20 cellular contexts compared by ENCODE assay signal in the genomic region with DNA sequence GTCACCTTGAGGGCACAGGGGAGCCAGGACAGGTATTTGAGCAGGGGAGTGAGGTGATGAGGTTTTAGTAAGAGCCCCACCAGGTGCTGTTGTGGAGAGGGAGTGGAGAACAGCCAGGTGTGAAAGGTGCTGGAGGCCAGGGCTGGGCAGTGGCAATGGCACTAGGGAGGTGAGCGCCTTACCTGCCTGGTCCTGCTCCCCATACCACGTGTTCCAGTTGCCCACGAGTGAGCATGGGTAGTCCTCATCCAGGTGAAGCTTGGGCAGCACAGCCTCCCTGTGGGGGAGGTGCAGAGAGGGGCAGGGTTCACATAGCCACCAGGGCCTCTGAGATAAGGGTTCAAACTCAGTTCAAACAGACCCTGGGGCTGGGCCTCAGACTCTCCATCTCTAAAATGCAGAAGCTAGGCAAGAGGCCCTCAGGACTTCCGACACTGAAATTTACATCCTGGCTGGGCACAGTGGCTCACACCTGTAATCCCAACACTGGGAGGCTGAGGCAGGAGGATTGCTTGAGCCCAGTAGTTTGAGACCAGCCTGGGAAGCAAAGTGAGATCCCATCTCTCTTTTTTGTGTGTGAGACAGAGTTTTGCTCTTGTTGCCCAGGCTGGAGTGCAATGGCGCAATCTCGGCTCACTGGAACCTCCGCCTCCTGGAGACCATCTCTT.
"Had no signal": no experiment of that assay in that cellular context is flagged by ENCODE, and none has a peak within 500 bp of the region (broad histone marks: within the 10 kb centered on the region; RNA-seq: fewer than 3 reads in every experiment).

No MANE protein-coding gene starts in this region.

- H3K9me3 Mint-ChIP-seq: activated B cell treated with CpG ODN at 0.5 μM for 24 hours; activated CD4-positive, alpha-beta T cell treated with anti-CD3 and anti-CD28 coated beads, Interleukin-2, amount 10 ng/mL, durations not matched to agents 24 days and 14 days; activated CD8-positive, alpha-beta T cell treated with anti-CD3 and anti-CD28 coated beads for 36 hours; activated naive CD4-positive, alpha-beta T cell treated with anti-CD3 and anti-CD28 coated beads, Interleukin-2, amount 10 ng/mL, durations not matched to agents 7 days and 5 days; activated T-cell treated with anti-CD3 and anti-CD28 coated beads, Interleukin-2, amount 50 U/mL, for 4 hours; neural crest cell; T-helper 1 cell treated with Interleukin-12 subunit alpha and Interleukin-12 subunit beta and Interleukin-4 antibody, amounts not matched to agents 30 μg/mL and 1 μg/mL, for 36 hours had no signal

- H3K27me3 Mint-ChIP-seq: activated B cell treated with CpG ODN at 0.5 μM for 24 hours; activated CD4-positive, alpha-beta T cell treated with anti-CD3 and anti-CD28 coated beads, Interleukin-2, amount 10 ng/mL, durations not matched to agents 24 days and 14 days; activated CD8-positive, alpha-beta T cell treated with anti-CD3 and anti-CD28 coated beads for 36 hours; activated naive CD4-positive, alpha-beta T cell treated with anti-CD3 and anti-CD28 coated beads, Interleukin-2, amount 10 ng/mL, durations not matched to agents 7 days and 5 days; progenitor cell of endocrine pancreas had no signal

- H3K4me1 Mint-ChIP-seq: activated B cell treated with CpG ODN at 0.5 μM for 24 hours; activated CD4-positive, alpha-beta T cell treated with anti-CD3 and anti-CD28 coated beads, Interleukin-2, amount 10 ng/mL, durations not matched to agents 24 days and 14 days; activated naive CD4-positive, alpha-beta T cell treated with anti-CD3 and anti-CD28 coated beads, Interleukin-2, amount 10 ng/mL, durations not matched to agents 7 days and 5 days had no signal

- H3K4me3 Mint-ChIP-seq: activated B cell treated with CpG ODN at 0.5 μM for 24 hours; activated CD4-positive, alpha-beta T cell treated with anti-CD3 and anti-CD28 coated beads, Interleukin-2, amount 10 ng/mL, durations not matched to agents 24 days and 14 days; activated CD8-positive, alpha-beta T cell treated with anti-CD3 and anti-CD28 coated beads for 36 hours; activated naive CD4-positive, alpha-beta T cell treated with anti-CD3 and anti-CD28 coated beads, Interleukin-2, amount 10 ng/mL, durations not matched to agents 7 days and 5 days; activated T-cell treated with anti-CD3 and anti-CD28 coated beads, Interleukin-2, amount 50 U/mL, for 4 hours; neural crest cell; T-helper 1 cell treated with Interleukin-12 subunit alpha and Interleukin-12 subunit beta and Interleukin-4 antibody, amounts not matched to agents 30 μg/mL and 1 μg/mL, for 36 hours had no signal

- DNase-seq: activated B cell treated with CpG ODN at 0.5 μM for 24 hours; activated CD4-positive, alpha-beta T cell treated with anti-CD3 and anti-CD28 coated beads, Interleukin-2, amount 10 ng/mL, durations not matched to agents 24 days and 14 days; activated CD8-positive, alpha-beta memory T cell treated with anti-CD3 and anti-CD28 coated beads, Interleukin-2, amount 50 U/mL, for 4 hours; activated CD8-positive, alpha-beta T cell treated with anti-CD3 and anti-CD28 coated beads for 36 hours; activated effector memory CD4-positive, alpha-beta T cell treated with Interleukin-2 at 50 U/mL for 16 hours; activated naive CD4-positive, alpha-beta T cell treated with anti-CD3 and anti-CD28 coated beads, Interleukin-2, amount 10 ng/mL, durations not matched to agents 7 days and 5 days; activated T-cell treated with anti-CD3 and anti-CD28 coated beads, Interleukin-2, amount 50 U/mL, for 4 hours; aorta; brain microvascular endothelial cell; central memory CD4-positive, alpha-beta T cell; colonic mucosa; gastrocnemius medialis; head of caudate nucleus; kidney; left lung; stomach; upper lobe of left lung had no signal

- H3K27ac Mint-ChIP-seq: activated B cell treated with CpG ODN at 0.5 μM for 24 hours; activated CD4-positive, alpha-beta T cell treated with anti-CD3 and anti-CD28 coated beads, Interleukin-2, amount 10 ng/mL, durations not matched to agents 24 days and 14 days; activated CD8-positive, alpha-beta T cell treated with anti-CD3 and anti-CD28 coated beads for 36 hours; activated naive CD4-positive, alpha-beta T cell treated with anti-CD3 and anti-CD28 coated beads, Interleukin-2, amount 10 ng/mL, durations not matched to agents 7 days and 5 days; T-helper 1 cell treated with Interleukin-12 subunit alpha and Interleukin-12 subunit beta and Interleukin-4 antibody, amounts not matched to agents 30 μg/mL and 1 μg/mL, for 36 hours had no signal

- ATAC-seq: activated CD8-positive, alpha-beta T cell treated with anti-CD3 and anti-CD28 coated beads for 36 hours; activated T-cell treated with anti-CD3 and anti-CD28 coated beads, Interleukin-2, amount 50 U/mL, for 4 hours; gastrocnemius medialis; left lung had no signal
